ENCODE assay signal across 1 cellular context in the genomic region with DNA sequence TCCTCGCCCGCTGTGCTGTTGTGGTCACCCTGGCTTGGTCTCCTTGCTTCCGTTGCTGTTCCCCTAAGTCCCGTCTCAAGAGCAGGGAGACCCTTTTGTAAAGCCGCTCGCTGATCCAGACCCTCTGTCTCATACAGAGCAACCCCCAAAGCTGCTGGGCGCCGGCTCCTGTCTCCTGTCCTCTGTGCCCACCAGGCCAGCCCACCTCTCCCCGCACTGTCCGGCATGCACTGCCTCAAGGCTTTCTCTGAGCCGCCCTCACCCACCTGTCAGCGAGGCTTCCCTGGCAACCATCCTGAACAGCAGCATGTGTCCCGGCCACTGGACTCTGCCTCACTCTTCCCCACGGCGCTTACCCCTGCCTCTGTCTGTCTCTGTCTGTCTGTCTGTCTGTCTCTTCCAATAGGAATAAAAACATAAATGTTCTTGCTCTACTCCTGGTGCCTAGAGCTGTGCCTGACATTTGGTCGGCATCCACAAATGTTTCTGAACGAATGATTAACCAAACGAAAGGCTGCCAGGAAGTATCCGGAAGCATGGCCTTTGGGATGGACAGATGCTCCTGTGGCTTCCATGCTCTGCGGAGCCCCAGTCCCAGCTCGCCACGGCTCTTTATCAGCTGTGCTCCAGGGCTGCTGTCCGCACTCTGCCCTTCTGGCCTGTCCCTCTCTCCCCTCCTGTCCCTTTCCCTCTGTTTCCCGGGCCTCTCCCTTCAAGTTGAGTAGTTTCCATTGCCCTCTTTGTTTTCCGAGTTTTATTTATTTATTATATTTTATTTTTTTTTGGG.
TF ChIP-seq lines count a peak whose summit lies in the region.

No MANE protein-coding gene starts in this region.

TF ChIP-seq in HepG2, 621 proteins besides CTCF, POLR2A, EP300 and RAD21 (continued from another document):
- TF ChIP-seq, protein P1, sequence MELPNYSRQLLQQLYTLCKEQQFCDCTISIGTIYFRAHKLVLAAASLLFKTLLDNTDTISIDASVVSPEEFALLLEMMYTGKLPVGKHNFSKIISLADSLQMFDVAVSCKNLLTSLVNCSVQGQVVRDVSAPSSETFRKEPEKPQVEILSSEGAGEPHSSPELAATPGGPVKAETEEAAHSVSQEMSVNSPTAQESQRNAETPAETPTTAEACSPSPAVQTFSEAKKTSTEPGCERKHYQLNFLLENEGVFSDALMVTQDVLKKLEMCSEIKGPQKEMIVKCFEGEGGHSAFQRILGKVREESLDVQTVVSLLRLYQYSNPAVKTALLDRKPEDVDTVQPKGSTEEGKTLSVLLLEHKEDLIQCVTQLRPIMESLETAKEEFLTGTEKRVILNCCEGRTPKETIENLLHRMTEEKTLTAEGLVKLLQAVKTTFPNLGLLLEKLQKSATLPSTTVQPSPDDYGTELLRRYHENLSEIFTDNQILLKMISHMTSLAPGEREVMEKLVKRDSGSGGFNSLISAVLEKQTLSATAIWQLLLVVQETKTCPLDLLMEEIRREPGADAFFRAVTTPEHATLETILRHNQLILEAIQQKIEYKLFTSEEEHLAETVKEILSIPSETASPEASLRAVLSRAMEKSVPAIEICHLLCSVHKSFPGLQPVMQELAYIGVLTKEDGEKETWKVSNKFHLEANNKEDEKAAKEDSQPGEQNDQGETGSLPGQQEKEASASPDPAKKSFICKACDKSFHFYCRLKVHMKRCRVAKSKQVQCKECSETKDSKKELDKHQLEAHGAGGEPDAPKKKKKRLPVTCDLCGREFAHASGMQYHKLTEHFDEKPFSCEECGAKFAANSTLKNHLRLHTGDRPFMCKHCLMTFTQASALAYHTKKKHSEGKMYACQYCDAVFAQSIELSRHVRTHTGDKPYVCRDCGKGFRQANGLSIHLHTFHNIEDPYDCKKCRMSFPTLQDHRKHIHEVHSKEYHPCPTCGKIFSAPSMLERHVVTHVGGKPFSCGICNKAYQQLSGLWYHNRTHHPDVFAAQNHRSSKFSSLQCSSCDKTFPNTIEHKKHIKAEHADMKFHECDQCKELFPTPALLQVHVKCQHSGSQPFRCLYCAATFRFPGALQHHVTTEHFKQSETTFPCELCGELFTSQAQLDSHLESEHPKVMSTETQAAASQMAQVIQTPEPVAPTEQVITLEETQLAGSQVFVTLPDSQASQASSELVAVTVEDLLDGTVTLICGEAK (IDR thresholded peaks at IDR 0.05) = no peak
- TF ChIP-seq, protein P1 (CRISPR knock-in tag; IDR thresholded peaks at IDR 0.05) = no peak
- TF ChIP-seq MTA1 (CRISPR knock-in tag; IDR thresholded peaks at IDR 0.05; ENCODE audit: borderline replicate concordance) = peak; percentile 55; the same call in 1 of the 2 replicates
- TF ChIP-seq ZNF710 (CRISPR knock-in tag; IDR thresholded peaks at IDR 0.05; ENCODE audit: borderline replicate concordance) = no peak
- TF ChIP-seq FOXC1 (CRISPR knock-in tag; IDR thresholded peaks at IDR 0.05; ENCODE audit: borderline replicate concordance) = no peak
- TF ChIP-seq ZNF180 (CRISPR knock-in tag; IDR thresholded peaks at IDR 0.05; ENCODE audit: borderline replicate concordance, low read depth) = no peak
- TF ChIP-seq, protein P2, sequence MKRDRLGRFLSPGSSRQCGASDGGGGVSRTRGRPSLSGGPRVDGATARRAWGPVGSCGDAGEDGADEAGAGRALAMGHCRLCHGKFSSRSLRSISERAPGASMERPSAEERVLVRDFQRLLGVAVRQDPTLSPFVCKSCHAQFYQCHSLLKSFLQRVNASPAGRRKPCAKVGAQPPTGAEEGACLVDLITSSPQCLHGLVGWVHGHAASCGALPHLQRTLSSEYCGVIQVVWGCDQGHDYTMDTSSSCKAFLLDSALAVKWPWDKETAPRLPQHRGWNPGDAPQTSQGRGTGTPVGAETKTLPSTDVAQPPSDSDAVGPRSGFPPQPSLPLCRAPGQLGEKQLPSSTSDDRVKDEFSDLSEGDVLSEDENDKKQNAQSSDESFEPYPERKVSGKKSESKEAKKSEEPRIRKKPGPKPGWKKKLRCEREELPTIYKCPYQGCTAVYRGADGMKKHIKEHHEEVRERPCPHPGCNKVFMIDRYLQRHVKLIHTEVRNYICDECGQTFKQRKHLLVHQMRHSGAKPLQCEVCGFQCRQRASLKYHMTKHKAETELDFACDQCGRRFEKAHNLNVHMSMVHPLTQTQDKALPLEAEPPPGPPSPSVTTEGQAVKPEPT (CRISPR knock-in tag; IDR thresholded peaks at IDR 0.05; ENCODE audit: low read depth) = 0 out of 2 replicates have a peak, but pooled peaks have one; percentile 33
- TF ChIP-seq BCL3 (CRISPR knock-in tag; IDR thresholded peaks at IDR 0.05) = 0 out of 2 replicates have a peak, but pooled peaks have one; percentile 36
- TF ChIP-seq U2AF2 (IDR thresholded peaks at IDR 0.05; ENCODE audit: low read depth, low read length) = no peak
- TF ChIP-seq ZBTB4 (CRISPR knock-in tag; IDR thresholded peaks at IDR 0.05; ENCODE audit: borderline replicate concordance) = no peak
- TF ChIP-seq ZBTB34 (CRISPR knock-in tag; IDR thresholded peaks at IDR 0.05) = no peak
- 0 out of 2 replicates have a peak, but pooled peaks have one; percentile 33 for TF ChIP-seq ZNF230 (CRISPR knock-in tag; IDR thresholded peaks at IDR 0.05)
